ENCODE assay signal across 15 cellular contexts in genomic region chr11:78914503-78914902, GRCh38.
DNase-seq lines count a peak whose midpoint lies in the region; ATAC-seq and TF ChIP-seq lines count a peak whose summit lies in the region.
"Had no signal": no experiment of that assay in that cellular context is flagged by ENCODE, and none has a peak within 500 bp of the region (broad histone marks: within the 10 kb centered on the region; RNA-seq: fewer than 3 reads in every experiment).

No MANE protein-coding gene starts in this region.

- H3K9me3 ChIP-seq in endodermal cell (ENCODE audit: control insufficient read depth, low read length), result no peaks in the 10 kb centered on the region

- no peak for DNase-seq in activated naive CD8-positive, alpha-beta T cell treated with anti-CD3 and anti-CD28 coated beads for 36 hours
- DNase-seq in activated naive CD8-positive, alpha-beta T cell treated with anti-CD3 and anti-CD28 coated beads, Interleukin-2, amount 50 U/mL, for 24 hours, result no peak
- peak; percentile 12 for DNase-seq in endodermal cell
- DNase-seq in putamen (ENCODE audit: low spot score), result peak; percentile 36
- no peak for DNase-seq in UCSD-AML1 (lab: John Stamatoyannopoulos, UW; ENCODE audit: unreplicated experiment)
- DNase-seq: C1 segment of cervical spinal cord; Calu3; CD4-positive, alpha-beta T cell; DMS 273 treated with DMSO at 0.1 percent for 48 hours; EL; GDM1; HCEC 1CT had no signal

- no peaks in the 10 kb centered on the region for H3K9me3 Mint-ChIP-seq in activated naive CD8-positive, alpha-beta T cell treated with anti-CD3 and anti-CD28 coated beads for 36 hours
- no peaks in the 10 kb centered on the region for H3K9me3 Mint-ChIP-seq in activated naive CD8-positive, alpha-beta T cell treated with anti-CD3 and anti-CD28 coated beads, Interleukin-2, amount 50 U/mL, for 24 hours
- no peaks in the 10 kb centered on the region for H3K9me3 Mint-ChIP-seq in endodermal cell
- H3K9me3 Mint-ChIP-seq in stimulated activated memory B cell treated with anti-CD40 and anti-IgM and Interleukin-4, amounts not matched to agents 10 μg/mL and 1 μg/mL and 100 μg/mL, for 72 hours, result peaks cover 4% of the 10 kb centered on the region
- H3K9me3 Mint-ChIP-seq: CD4-positive, alpha-beta T cell had no signal

- H3K4me3 ChIP-seq in endodermal cell (ENCODE audit: low read length), result no peak overlapping the region

- no peaks in the 10 kb centered on the region for H3K36me3 ChIP-seq in endodermal cell (ENCODE audit: control insufficient read depth, insufficient read depth, low read length)

- WGBS in endodermal cell (ENCODE audit: insufficient coverage in 1 of 2, insufficient read length in 1 of 2), 2 experiments, result 85 to 100% methylated on average over 1 of the region's 1 CpG

- H3K4me1 Mint-ChIP-seq in activated naive CD8-positive, alpha-beta T cell treated with anti-CD3 and anti-CD28 coated beads for 36 hours, result no peaks in the 10 kb centered on the region
- no peaks in the 10 kb centered on the region for H3K4me1 Mint-ChIP-seq in activated naive CD8-positive, alpha-beta T cell treated with anti-CD3 and anti-CD28 coated beads, Interleukin-2, amount 50 U/mL, for 24 hours
- H3K4me1 Mint-ChIP-seq in endodermal cell, result peaks cover 4% of the 10 kb centered on the region
- H3K4me1 Mint-ChIP-seq in stimulated activated memory B cell treated with anti-CD40 and anti-IgM and Interleukin-4, amounts not matched to agents 10 μg/mL and 1 μg/mL and 100 μg/mL, for 72 hours, result no peaks in the 10 kb centered on the region
- H3K4me1 Mint-ChIP-seq: B cell had no signal

- H3K27ac Mint-ChIP-seq in activated naive CD8-positive, alpha-beta T cell treated with anti-CD3 and anti-CD28 coated beads for 36 hours, result peak overlapping the region; percentile 7
- no peak overlapping the region for H3K27ac Mint-ChIP-seq in activated naive CD8-positive, alpha-beta T cell treated with anti-CD3 and anti-CD28 coated beads, Interleukin-2, amount 50 U/mL, for 24 hours
- no peak overlapping the region for H3K27ac Mint-ChIP-seq in endodermal cell
- no peak overlapping the region for H3K27ac Mint-ChIP-seq in stimulated activated memory B cell treated with anti-CD40 and anti-IgM and Interleukin-4, amounts not matched to agents 10 μg/mL and 1 μg/mL and 100 μg/mL, for 72 hours
- H3K27ac Mint-ChIP-seq: B cell; CD4-positive, alpha-beta T cell had no signal

- H3K4me3 Mint-ChIP-seq in activated naive CD8-positive, alpha-beta T cell treated with anti-CD3 and anti-CD28 coated beads for 36 hours, result no peak overlapping the region
- no peak overlapping the region for H3K4me3 Mint-ChIP-seq in activated naive CD8-positive, alpha-beta T cell treated with anti-CD3 and anti-CD28 coated beads, Interleukin-2, amount 50 U/mL, for 24 hours
- no peak overlapping the region for H3K4me3 Mint-ChIP-seq in endodermal cell
- no peak overlapping the region for H3K4me3 Mint-ChIP-seq in stimulated activated memory B cell treated with anti-CD40 and anti-IgM and Interleukin-4, amounts not matched to agents 10 μg/mL and 1 μg/mL and 100 μg/mL, for 72 hours
- H3K4me3 Mint-ChIP-seq: B cell; CD4-positive, alpha-beta T cell had no signal

- no peak overlapping the region for H3K9ac ChIP-seq in endodermal cell (ENCODE audit: extremely low read depth, low read length, poor library complexity, severe bottlenecking)

- no peaks in the 10 kb centered on the region for H3K4me1 ChIP-seq in endodermal cell (ENCODE audit: control insufficient read depth, insufficient read depth, low read length)

- no peaks in the 10 kb centered on the region for H3K27me3 ChIP-seq in endodermal cell (ENCODE audit: control insufficient read depth, insufficient read depth, low read length, poor library complexity, severe bottlenecking)

- H3K27ac ChIP-seq in endodermal cell (ENCODE audit: low read depth, low read length), result no peak overlapping the region

- H3K27me3 Mint-ChIP-seq in activated naive CD8-positive, alpha-beta T cell treated with anti-CD3 and anti-CD28 coated beads for 36 hours, result peaks cover 10% of the 10 kb centered on the region
- no peaks in the 10 kb centered on the region for H3K27me3 Mint-ChIP-seq in activated naive CD8-positive, alpha-beta T cell treated with anti-CD3 and anti-CD28 coated beads, Interleukin-2, amount 50 U/mL, for 24 hours
- H3K27me3 Mint-ChIP-seq in endodermal cell (ENCODE audit: insufficient read depth), result no peaks in the 10 kb centered on the region
- peaks cover 8% of the 10 kb centered on the region for H3K27me3 Mint-ChIP-seq in stimulated activated memory B cell treated with anti-CD40 and anti-IgM and Interleukin-4, amounts not matched to agents 10 μg/mL and 1 μg/mL and 100 μg/mL, for 72 hours

- no peaks in the 10 kb centered on the region for H3K36me3 Mint-ChIP-seq in activated naive CD8-positive, alpha-beta T cell treated with anti-CD3 and anti-CD28 coated beads for 36 hours
- H3K36me3 Mint-ChIP-seq in activated naive CD8-positive, alpha-beta T cell treated with anti-CD3 and anti-CD28 coated beads, Interleukin-2, amount 50 U/mL, for 24 hours (ENCODE audit: low read depth), result no peaks in the 10 kb centered on the region
- H3K36me3 Mint-ChIP-seq in endodermal cell (ENCODE audit: low read depth), result no peaks in the 10 kb centered on the region
- no peaks in the 10 kb centered on the region for H3K36me3 Mint-ChIP-seq in stimulated activated memory B cell treated with anti-CD40 and anti-IgM and Interleukin-4, amounts not matched to agents 10 μg/mL and 1 μg/mL and 100 μg/mL, for 72 hours

- ATAC-seq in activated naive CD8-positive, alpha-beta T cell treated with anti-CD3 and anti-CD28 coated beads, Interleukin-2, amount 50 U/mL, for 24 hours, result no peak
- ATAC-seq in HG02852 (IDR thresholded peaks at IDR 0.05; ENCODE audit: unreplicated experiment), result no peak
- ATAC-seq in stimulated activated memory B cell treated with anti-CD40 and anti-IgM and Interleukin-4, amounts not matched to agents 10 μg/mL and 1 μg/mL and 100 μg/mL, for 72 hours, result no peak

- TF ChIP-seq CTCF in endodermal cell (conservative IDR thresholded peaks at IDR 0.05), result no peak

Comparison
In these comparisons a context has a peak if more than half of its experiments do, and no peak if none do; other contexts are left out.
1. DNase-seq: peak in endodermal cell (single experiment) and putamen (single experiment); none in activated naive CD8-positive, alpha-beta T cell treated with anti-CD3 and anti-CD28 coated beads for 36 hours (single experiment), activated naive CD8-positive, alpha-beta T cell treated with anti-CD3 and anti-CD28 coated beads, Interleukin-2, amount 50 U/mL, for 24 hours (single experiment) and UCSD-AML1 (single experiment).